Comparison of ENCODE assay signal across 1 cellular context in genomic region chr7:66100408-66101050, GRCh38.
TF ChIP-seq lines count a peak whose summit lies in the region.

No MANE protein-coding gene starts in this region.

TF ChIP-seq in K562, 482 proteins besides CTCF, POLR2A, EP300 and RAD21 (continued from another document and continues in another):
- TF ChIP-seq DDX20 (tag; IDR thresholded peaks at IDR 0.05; ENCODE audit: low read depth): no peak
- no peak for TF ChIP-seq ZNF282 (CRISPR knock-in tag; IDR thresholded peaks at IDR 0.05)
- TF ChIP-seq ZNF407 (IDR thresholded peaks at IDR 0.05; ENCODE audit: low read depth): no peak
- no peak for TF ChIP-seq STAT5B (CRISPR knock-in tag; IDR thresholded peaks at IDR 0.05)
- TF ChIP-seq ZNF408 (CRISPR knock-in tag; IDR thresholded peaks at IDR 0.05; ENCODE audit: low read depth): no peak
- TF ChIP-seq NFXL1 (CRISPR knock-in tag; IDR thresholded peaks at IDR 0.05): no peak
- TF ChIP-seq, protein P1, sequence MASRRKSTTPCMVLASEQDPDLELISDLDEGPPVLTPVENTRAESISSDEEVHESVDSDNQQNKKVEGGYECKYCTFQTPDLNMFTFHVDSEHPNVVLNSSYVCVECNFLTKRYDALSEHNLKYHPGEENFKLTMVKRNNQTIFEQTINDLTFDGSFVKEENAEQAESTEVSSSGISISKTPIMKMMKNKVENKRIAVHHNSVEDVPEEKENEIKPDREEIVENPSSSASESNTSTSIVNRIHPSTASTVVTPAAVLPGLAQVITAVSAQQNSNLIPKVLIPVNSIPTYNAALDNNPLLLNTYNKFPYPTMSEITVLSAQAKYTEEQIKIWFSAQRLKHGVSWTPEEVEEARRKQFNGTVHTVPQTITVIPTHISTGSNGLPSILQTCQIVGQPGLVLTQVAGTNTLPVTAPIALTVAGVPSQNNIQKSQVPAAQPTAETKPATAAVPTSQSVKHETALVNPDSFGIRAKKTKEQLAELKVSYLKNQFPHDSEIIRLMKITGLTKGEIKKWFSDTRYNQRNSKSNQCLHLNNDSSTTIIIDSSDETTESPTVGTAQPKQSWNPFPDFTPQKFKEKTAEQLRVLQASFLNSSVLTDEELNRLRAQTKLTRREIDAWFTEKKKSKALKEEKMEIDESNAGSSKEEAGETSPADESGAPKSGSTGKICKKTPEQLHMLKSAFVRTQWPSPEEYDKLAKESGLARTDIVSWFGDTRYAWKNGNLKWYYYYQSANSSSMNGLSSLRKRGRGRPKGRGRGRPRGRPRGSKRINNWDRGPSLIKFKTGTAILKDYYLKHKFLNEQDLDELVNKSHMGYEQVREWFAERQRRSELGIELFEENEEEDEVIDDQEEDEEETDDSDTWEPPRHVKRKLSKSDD (conservative IDR thresholded peaks at IDR 0.05; ENCODE audit: low read length): 0 out of 2 replicates have a peak, but pooled peaks have one; percentile 25
- TF ChIP-seq ZNF253 (CRISPR knock-in tag; conservative IDR thresholded peaks at IDR 0.05): no peak
- TF ChIP-seq MAZ (CRISPR knock-in tag; conservative IDR thresholded peaks at IDR 0.05 in 1 of 2, IDR thresholded peaks at IDR 0.05 in 1 of 2): 0 out of 4 replicates have a peak, but pooled peaks of 1 of the 2 experiments have one; percentile 29
- TF ChIP-seq ZNF436 (CRISPR knock-in tag; IDR thresholded peaks at IDR 0.05): no peak
- peak; percentile 47; the same call in 1 of the 2 replicates for TF ChIP-seq ZNF384 (IDR thresholded peaks at IDR 0.05; ENCODE audit: low read depth, low read length)
- peak; percentile 70 for TF ChIP-seq ZBTB40 (IDR thresholded peaks at IDR 0.05)
- TF ChIP-seq ZBTB40 (CRISPR knock-in tag; IDR thresholded peaks at IDR 0.05): no peak
- TF ChIP-seq HNRNPH1 (optimal IDR thresholded peaks at IDR 0.05; ENCODE audit: low read depth, low read length): no peak
- TF ChIP-seq, protein P2, sequence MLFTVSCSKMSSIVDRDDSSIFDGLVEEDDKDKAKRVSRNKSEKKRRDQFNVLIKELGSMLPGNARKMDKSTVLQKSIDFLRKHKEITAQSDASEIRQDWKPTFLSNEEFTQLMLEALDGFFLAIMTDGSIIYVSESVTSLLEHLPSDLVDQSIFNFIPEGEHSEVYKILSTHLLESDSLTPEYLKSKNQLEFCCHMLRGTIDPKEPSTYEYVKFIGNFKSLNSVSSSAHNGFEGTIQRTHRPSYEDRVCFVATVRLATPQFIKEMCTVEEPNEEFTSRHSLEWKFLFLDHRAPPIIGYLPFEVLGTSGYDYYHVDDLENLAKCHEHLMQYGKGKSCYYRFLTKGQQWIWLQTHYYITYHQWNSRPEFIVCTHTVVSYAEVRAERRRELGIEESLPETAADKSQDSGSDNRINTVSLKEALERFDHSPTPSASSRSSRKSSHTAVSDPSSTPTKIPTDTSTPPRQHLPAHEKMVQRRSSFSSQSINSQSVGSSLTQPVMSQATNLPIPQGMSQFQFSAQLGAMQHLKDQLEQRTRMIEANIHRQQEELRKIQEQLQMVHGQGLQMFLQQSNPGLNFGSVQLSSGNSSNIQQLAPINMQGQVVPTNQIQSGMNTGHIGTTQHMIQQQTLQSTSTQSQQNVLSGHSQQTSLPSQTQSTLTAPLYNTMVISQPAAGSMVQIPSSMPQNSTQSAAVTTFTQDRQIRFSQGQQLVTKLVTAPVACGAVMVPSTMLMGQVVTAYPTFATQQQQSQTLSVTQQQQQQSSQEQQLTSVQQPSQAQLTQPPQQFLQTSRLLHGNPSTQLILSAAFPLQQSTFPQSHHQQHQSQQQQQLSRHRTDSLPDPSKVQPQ (CRISPR knock-in tag; IDR thresholded peaks at IDR 0.05; ENCODE audit: borderline replicate concordance): no peak
- TF ChIP-seq IRF1 (CRISPR knock-in tag; IDR thresholded peaks at IDR 0.05; ENCODE audit: borderline replicate concordance): no peak
- no peak for TF ChIP-seq ETV5 (CRISPR knock-in tag; IDR thresholded peaks at IDR 0.05; ENCODE audit: low read depth)
- TF ChIP-seq ZNF449 (CRISPR knock-in tag; IDR thresholded peaks at IDR 0.05): no peak
- TF ChIP-seq NCOR1 (IDR thresholded peaks at IDR 0.05): no peak
- no peak for TF ChIP-seq ZNF277 (CRISPR knock-in tag; IDR thresholded peaks at IDR 0.05; ENCODE audit: borderline replicate concordance)
- no peak for TF ChIP-seq BDP1 (IDR thresholded peaks at IDR 0.05; ENCODE audit: insufficient read depth, insufficient read length)
- TF ChIP-seq ZNF140 (CRISPR knock-in tag; IDR thresholded peaks at IDR 0.05): no peak
